27 cellular contexts compared by ENCODE assay signal in the genomic region with DNA sequence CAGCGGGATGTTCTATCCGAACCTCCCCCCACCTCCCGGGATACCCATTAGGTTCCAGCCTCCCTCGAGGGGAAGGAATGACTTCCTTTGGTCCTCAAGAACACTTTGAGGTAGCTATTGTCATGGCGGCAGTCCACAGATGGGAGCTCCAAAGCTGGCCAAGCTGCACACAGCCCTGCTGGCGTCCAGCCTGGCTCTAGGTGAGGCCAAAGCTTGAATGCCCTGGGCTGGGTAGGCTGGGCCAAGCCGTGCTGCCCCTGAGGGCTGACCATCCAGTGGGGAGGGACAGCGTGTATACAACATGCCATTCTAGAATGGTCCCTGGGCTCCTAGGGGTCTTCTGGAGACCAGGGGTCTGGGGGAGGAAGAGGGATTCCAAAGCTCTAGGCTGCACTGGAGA. TPM values are rescaled to one million over a fixed set of nuclear protein-coding genes. Genes with fewer than 3 reads are reported as not detected.
DNase-seq lines count a peak whose midpoint lies in the region; ATAC-seq and TF ChIP-seq lines count a peak whose summit lies in the region.
"Had no signal": no experiment of that assay in that cellular context is flagged by ENCODE, and none has a peak within 500 bp of the region (broad histone marks: within the 10 kb centered on the region; RNA-seq: fewer than 3 reads in every experiment).

No MANE protein-coding gene starts in this region.

- WGBS in right lobe of liver (ENCODE audit: insufficient coverage, low coverage, low lambda C conversion rate, missing lambda C conversion rate) = 71% methylated on average over 4 of the region's 8 CpGs

- TF ChIP-seq POLR2A in right lobe of liver (IDR thresholded peaks at IDR 0.05) = no peak

- DNase-seq in G401 (ENCODE audit: low spot score) (peak; percentile 62), cerebellar cortex (ENCODE audit: low spot score) (peak; percentile 49), left ventricle myocardium superior (peak; percentile 42), right lobe of liver (peak in 1 of 3 donors; percentile 63), MG63 (no peak), COLO668 (lab: John Stamatoyannopoulos, UW; ENCODE audit: unreplicated experiment) (no peak)
- DNase-seq: Caco-2; CD4-positive, CD25-positive, alpha-beta regulatory T cell; GDM1; Karpas-422; NCI-H1092 treated with DMSO at 0.1 percent for 48 hours; NCI-H1436; NCI-H187; NCI-H2081 treated with DMSO at 0.1 percent for 48 hours; NCI-H2171 treated with DMSO at 0.1 percent for 48 hours; NCI-H345; NCI-H524; NCI-H774; PC-3; SHP77 had no signal

- ATAC-seq in left ventricle myocardium superior (no peak), right lobe of liver (peak in 3 of 4 donors; percentile 4 to 52 (median 21)), GM18520 (IDR thresholded peaks at IDR 0.05; ENCODE audit: unreplicated experiment) (no peak), HG02610 (IDR thresholded peaks at IDR 0.05; ENCODE audit: unreplicated experiment) (no peak)
- ATAC-seq: GM12878, HCT116, PC-3 had no signal

- peak overlapping the region in 1 of 3 donors; percentile 40 for H3K27ac ChIP-seq in right lobe of liver
- H3K27ac ChIP-seq: BLaER1 had no signal

- intact Hi-C loops in left ventricle myocardium superior (cut with micrococcal nuclease) = no loop called here
- intact Hi-C loops in right lobe of liver (cut with DNase I) = no loop called here

- H3K9me3 ChIP-seq in right lobe of liver = no peaks in the 10 kb centered on the region
- no peaks in the 10 kb centered on the region for H3K9me3 ChIP-seq in MG63
- H3K9me3 ChIP-seq: BLaER1, Caco-2 had no signal

- H3K36me3 ChIP-seq in right lobe of liver (no peaks in the 10 kb centered on the region), MG63 (no peaks in the 10 kb centered on the region)
- H3K36me3 ChIP-seq: BLaER1 had no signal

- no peak for TF ChIP-seq CTCF in right lobe of liver (IDR thresholded peaks at IDR 0.05)

- no peaks in the 10 kb centered on the region for H3K27me3 ChIP-seq in right lobe of liver
- no peaks in the 10 kb centered on the region for H3K27me3 ChIP-seq in MG63
- H3K27me3 ChIP-seq: BLaER1 had no signal

- peaks cover 0 to 22% (median 9%) of the 10 kb centered on the region in 4 donors for H3K4me1 ChIP-seq in right lobe of liver

- H3K4me3 ChIP-seq in right lobe of liver (no peak overlapping the region), MG63 (no peak overlapping the region)
- H3K4me3 ChIP-seq: BLaER1, GM12878 had no signal

- in situ Hi-C loops in G401 (cut with HindIII; ENCODE audit: low sequenced_read_pairs) = no loop called here

RNA-seq across cellular contexts. Expression of a gene that starts 43.5 kb away (rescaled TPM):
- total RNA-seq in G401 (2014; rRNA removed; shearing (Covaris generic)) = 43.1 and 71.6 TPM in 2 replicates
- total RNA-seq in left ventricle myocardium superior = 17.9 TPM
- total RNA-seq in right lobe of liver = 100 to 1,000 TPM in 5 of 6 experiments, 10 to 100 TPM in 1; 92.4 to 184 (median 170) TPM
- total RNA-seq in MG63 (2014; rRNA removed; shearing (Covaris generic); ENCODE audit: low replicate concordance) = 39.9 and 53.5 TPM in 2 replicates

RNA-seq across cellular contexts. Expression of a gene that starts 51.8 kb away (rescaled TPM):
- total RNA-seq in G401 (2014; rRNA removed; shearing (Covaris generic)) = not detected in 2 replicates
- total RNA-seq in left ventricle myocardium superior (50.8 TPM), right lobe of liver (100 to 1,000 TPM in 3 of 6 experiments, 10 to 100 TPM in 2, 1 to 10 TPM in 1; 1.0 to 230 (median 101) TPM)
- 0.67 and 5.6 TPM in 2 replicates for total RNA-seq in MG63 (2014; rRNA removed; shearing (Covaris generic); ENCODE audit: low replicate concordance)
- total RNA-seq: GM12878, H4, RPMI7951 had no signal

Comparison
In these comparisons a context has a peak if more than half of its experiments do, and no peak if none do; other contexts are left out.
1. DNase-seq: peak in G401 (single experiment), cerebellar cortex (single experiment) and left ventricle myocardium superior (single experiment); none in MG63 (single experiment) and COLO668 (single experiment).
2. ATAC-seq: peak in right lobe of liver (3 of 4); none in left ventricle myocardium superior (single experiment), GM18520 (single experiment) and HG02610 (single experiment).